14 cellular contexts compared by ENCODE assay signal in the genomic region with DNA sequence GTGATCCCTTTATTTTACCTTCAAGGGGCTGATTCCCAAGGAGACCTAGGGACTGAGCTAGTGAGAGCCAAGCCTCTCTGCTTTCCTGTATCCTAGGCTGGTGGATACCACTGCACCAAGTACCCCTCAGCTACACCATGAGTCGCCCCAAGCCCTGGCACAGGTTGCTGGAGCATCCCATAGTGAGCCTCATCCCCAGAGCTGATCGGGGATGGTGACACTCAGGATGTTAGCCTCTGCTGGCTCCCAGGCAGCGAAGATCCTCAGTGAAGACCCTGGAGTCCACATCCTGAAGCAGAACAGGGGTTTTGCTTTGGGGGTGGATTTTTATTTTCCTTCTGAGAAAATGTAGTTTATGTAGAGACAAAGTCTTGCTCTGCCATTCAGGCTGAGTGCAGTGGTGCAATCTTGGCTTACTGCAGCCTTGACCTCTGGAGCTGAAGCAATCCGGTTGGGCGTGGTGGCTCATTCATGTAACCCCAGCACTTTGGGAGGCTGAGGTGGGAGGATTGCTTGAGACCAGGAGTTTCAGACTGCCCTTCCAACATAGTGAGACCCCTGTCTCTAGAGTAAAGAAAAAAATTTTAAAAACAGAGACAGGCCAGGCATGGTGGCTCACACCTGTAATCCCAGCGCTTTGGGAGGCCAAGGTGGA.
"Had no signal": no experiment of that assay in that cellular context is flagged by ENCODE, and none has a peak within 500 bp of the region (broad histone marks: within the 10 kb centered on the region; RNA-seq: fewer than 3 reads in every experiment).

No MANE protein-coding gene starts in this region.

- H3K4me1 Mint-ChIP-seq: activated CD8-positive, alpha-beta memory T cell treated with anti-CD3 and anti-CD28 coated beads, Interleukin-2, amount 10 ng/mL, durations not matched to agents 7 days and 5 days; activated naive CD8-positive, alpha-beta T cell treated with anti-CD3 and anti-CD28 coated beads for 36 hours; stimulated activated memory B cell treated with anti-CD40 and anti-IgM and Interleukin-4, amounts not matched to agents 10 μg/mL and 1 μg/mL and 100 μg/mL, for 72 hours had no signal

- H3K27me3 ChIP-seq: hepatocyte, tibial nerve, vagina had no signal

- H3K9me3 ChIP-seq: vagina had no signal

- H3K4me3 Mint-ChIP-seq: activated CD8-positive, alpha-beta memory T cell treated with anti-CD3 and anti-CD28 coated beads, Interleukin-2, amount 10 ng/mL, durations not matched to agents 7 days and 5 days; activated naive CD8-positive, alpha-beta T cell treated with anti-CD3 and anti-CD28 coated beads for 36 hours; activated T-cell treated with anti-CD3 and anti-CD28 coated beads, Interleukin-2, amount 50 U/mL, for 24 hours; naive thymus-derived CD4-positive, alpha-beta T cell; stimulated activated memory B cell treated with anti-CD40 and anti-IgM and Interleukin-4, amounts not matched to agents 10 μg/mL and 1 μg/mL and 100 μg/mL, for 72 hours had no signal

- H3K27me3 Mint-ChIP-seq: activated CD8-positive, alpha-beta memory T cell treated with anti-CD3 and anti-CD28 coated beads, Interleukin-2, amount 10 ng/mL, durations not matched to agents 7 days and 5 days; naive thymus-derived CD4-positive, alpha-beta T cell had no signal

- ATAC-seq: activated CD4-positive, CD25-positive, alpha-beta regulatory T cell treated with anti-CD3 and anti-CD28 coated beads, Interleukin-2, amount 50 U/mL, for 24 hours; activated CD8-positive, alpha-beta memory T cell treated with anti-CD3 and anti-CD28 coated beads, Interleukin-2, amount 10 ng/mL, durations not matched to agents 7 days and 5 days; naive thymus-derived CD4-positive, alpha-beta T cell; stimulated activated memory B cell treated with anti-CD40 and anti-IgM and Interleukin-4, amounts not matched to agents 10 μg/mL and 1 μg/mL and 100 μg/mL, for 72 hours had no signal

- H3K4me3 ChIP-seq: hepatocyte, lung, smooth muscle cell, tibial nerve, vagina had no signal

- H3K9me3 Mint-ChIP-seq: activated naive CD8-positive, alpha-beta T cell treated with anti-CD3 and anti-CD28 coated beads for 36 hours; activated T-cell treated with anti-CD3 and anti-CD28 coated beads, Interleukin-2, amount 50 U/mL, for 24 hours; stimulated activated memory B cell treated with anti-CD40 and anti-IgM and Interleukin-4, amounts not matched to agents 10 μg/mL and 1 μg/mL and 100 μg/mL, for 72 hours had no signal

- H3K27ac Mint-ChIP-seq: activated CD8-positive, alpha-beta memory T cell treated with anti-CD3 and anti-CD28 coated beads, Interleukin-2, amount 10 ng/mL, durations not matched to agents 7 days and 5 days; activated naive CD8-positive, alpha-beta T cell treated with anti-CD3 and anti-CD28 coated beads for 36 hours; activated T-cell treated with anti-CD3 and anti-CD28 coated beads, Interleukin-2, amount 50 U/mL, for 24 hours; naive thymus-derived CD4-positive, alpha-beta T cell; stimulated activated memory B cell treated with anti-CD40 and anti-IgM and Interleukin-4, amounts not matched to agents 10 μg/mL and 1 μg/mL and 100 μg/mL, for 72 hours had no signal

- H3K4me1 ChIP-seq: parathyroid adenoma, tibial nerve, vagina had no signal

- DNase-seq: activated CD8-positive, alpha-beta memory T cell treated with anti-CD3 and anti-CD28 coated beads, Interleukin-2, amount 10 ng/mL, durations not matched to agents 7 days and 5 days; activated gamma-delta T cell; activated naive CD8-positive, alpha-beta T cell treated with anti-CD3 and anti-CD28 coated beads for 36 hours; activated T-cell treated with anti-CD3 and anti-CD28 coated beads, Interleukin-2, amount 50 U/mL, for 24 hours; naive thymus-derived CD4-positive, alpha-beta T cell; retina had no signal

- H3K27ac ChIP-seq: hepatocyte, parathyroid adenoma, tibial nerve, vagina had no signal
